ENCODE assay signal across 1 cellular context in genomic region chr4:165016971-165017370, GRCh38.
TF ChIP-seq lines count a peak whose summit lies in the region.

No MANE protein-coding gene starts in this region.

TF ChIP-seq in SK-N-SH, 30 proteins besides CTCF, POLR2A, EP300 and RAD21 (continued from another document):
- TF ChIP-seq IRF3 (IDR thresholded peaks at IDR 0.05; ENCODE audit: low read depth, low read length) (no peak), ELF1 (IDR thresholded peaks at IDR 0.05) (no peak), ZBTB33 (IDR thresholded peaks at IDR 0.05; ENCODE audit: borderline replicate concordance, low read depth) (no peak), NRF1 (IDR thresholded peaks at IDR 0.05; ENCODE audit: low read depth, low read length) (no peak)
